In genomic region chr22:44023404-44024287, GRCh38 we compare ENCODE assay signal across 8 cellular contexts. TPM values are rescaled to one million over a fixed set of nuclear protein-coding genes. Genes with fewer than 3 reads are reported as not detected.
DNase-seq lines count a peak whose midpoint lies in the region; ATAC-seq and TF ChIP-seq lines count a peak whose summit lies in the region.

No MANE protein-coding gene starts in this region.

- no peak overlapping the region for H3K4me3 ChIP-seq in CD8-positive, alpha-beta memory T cell (ENCODE audit: low read length)
- H3K4me3 ChIP-seq in HFF-Myc (replicated peaks; ENCODE audit: low read depth, low read length) (peak overlapping the region; percentile 77), mesodermal cell (ENCODE audit: extremely low read depth, insufficient read depth, low read length, poor library complexity, severe bottlenecking) (peak overlapping the region; percentile 44), thoracic aorta (peak overlapping the region; percentile 79)

- TF ChIP-seq CTCF in HFF-Myc (IDR thresholded peaks at IDR 0.05; ENCODE audit: low read depth, low read length, missing control alignments) (no peak), thoracic aorta (IDR thresholded peaks at IDR 0.05) (no peak)

- H3K9me3 ChIP-seq in CD8-positive, alpha-beta memory T cell (ENCODE audit: low read length) = no peaks in the 10 kb centered on the region
- H3K9me3 ChIP-seq in mesodermal cell (ENCODE audit: control insufficient read depth, low read length) (no peaks in the 10 kb centered on the region), thoracic aorta (no peaks in the 10 kb centered on the region)

- WGBS in mesodermal cell (ENCODE audit: insufficient coverage in 2 of 2), 2 experiments = 11 to 14% methylated on average over 33 to 41 of the region's 54 CpGs

- H3K4me1 Mint-ChIP-seq in CD8-positive, alpha-beta memory T cell = peaks cover 29 to 45% (median 32%) of the 10 kb centered on the region in 3 donors
- H3K4me1 Mint-ChIP-seq in effector memory CD8-positive, alpha-beta T cell (ENCODE audit: low read depth in 2 of 2) = peaks cover 30 to 35% of the 10 kb centered on the region in 2 donors

- H3K36me3 ChIP-seq in CD8-positive, alpha-beta memory T cell (ENCODE audit: insufficient read depth, low read length) = no peaks in the 10 kb centered on the region
- no peaks in the 10 kb centered on the region for H3K36me3 ChIP-seq in mesodermal cell (ENCODE audit: control insufficient read depth, insufficient read depth, low read length)
- no peaks in the 10 kb centered on the region for H3K36me3 ChIP-seq in thoracic aorta

- POLR2A ChIA-PET in CD8-positive, alpha-beta memory T cell (lab: Charles Lee) = no interaction called here

- peak overlapping the region in 6 of 8 donors; percentile 10 to 86 (median 66) for H3K27ac Mint-ChIP-seq in CD8-positive, alpha-beta memory T cell
- peak overlapping the region; percentile 89 to 91 for H3K27ac Mint-ChIP-seq in effector memory CD8-positive, alpha-beta T cell

- ATAC-seq in effector memory CD8-positive, alpha-beta T cell (replicated peaks) = peak; percentile 25
- ATAC-seq in thoracic aorta (ENCODE audit: insufficient number of reproducible peaks, low FRiP score, low read depth) = no peak

- H3K27ac ChIP-seq in CD8-positive, alpha-beta memory T cell (ENCODE audit: low read depth, low read length) = peak overlapping the region; percentile 51
- H3K27ac ChIP-seq in mesodermal cell (ENCODE audit: low read depth, low read length, severe bottlenecking) (peak overlapping the region; percentile 16), thoracic aorta (no peak overlapping the region)

- CTCF ChIA-PET in CD8-positive, alpha-beta memory T cell (lab: Charles Lee) = no interaction called here

- H3K27me3 ChIP-seq in CD8-positive, alpha-beta memory T cell (ENCODE audit: insufficient read depth, low read length, poor library complexity, severe bottlenecking) = no peaks in the 10 kb centered on the region
- H3K27me3 ChIP-seq in thoracic aorta (replicated peaks; ENCODE audit: insufficient read depth) = no peaks in the 10 kb centered on the region

- H3K4me1 ChIP-seq in CD8-positive, alpha-beta memory T cell (ENCODE audit: insufficient read depth, low read length) = peaks cover 17% of the 10 kb centered on the region
- H3K4me1 ChIP-seq in mesodermal cell (ENCODE audit: control insufficient read depth, insufficient read depth, low read length, poor library complexity, severe bottlenecking) (peaks cover 7% of the 10 kb centered on the region), thoracic aorta (ENCODE audit: control insufficient read depth in 1 of 2, low read depth in 2 of 2) (no peaks in the 10 kb centered on the region)

- peak in 2 of 5 donors; percentile 7 to 9 for DNase-seq in CD8-positive, alpha-beta memory T cell
- DNase-seq in HFF-Myc (ENCODE audit: extremely low read depth, low read depth) (no peak), UCSD-AML1 (lab: John Stamatoyannopoulos, UW; ENCODE audit: unreplicated experiment) (peak; percentile 79), thoracic aorta (ENCODE audit: low spot score) (no peak), SK-N-DZ (ENCODE audit: low spot score) (no peak), NCI-H1092 (lab: John Stamatoyannopoulos, UW) (no peak)
- DNase-seq in effector memory CD8-positive, alpha-beta T cell = peak; percentile 16 to 27 (median 23)

- no peaks in the 10 kb centered on the region for H3K9me3 Mint-ChIP-seq in CD8-positive, alpha-beta memory T cell
- H3K9me3 Mint-ChIP-seq in effector memory CD8-positive, alpha-beta T cell = no peaks in the 10 kb centered on the region

- H3K36me3 Mint-ChIP-seq in CD8-positive, alpha-beta memory T cell = peaks cover 0 to 1% (median 0%) of the 10 kb centered on the region in 3 donors
- peaks cover 13% of the 10 kb centered on the region for H3K36me3 Mint-ChIP-seq in effector memory CD8-positive, alpha-beta T cell (ENCODE audit: insufficient read depth)

- H3K27me3 Mint-ChIP-seq in CD8-positive, alpha-beta memory T cell = no peaks in the 10 kb centered on the region
- H3K27me3 Mint-ChIP-seq in effector memory CD8-positive, alpha-beta T cell = no peaks in the 10 kb centered on the region

- H3K4me3 Mint-ChIP-seq in CD8-positive, alpha-beta memory T cell = peak overlapping the region; percentile 72 to 92 (median 81)
- H3K4me3 Mint-ChIP-seq in effector memory CD8-positive, alpha-beta T cell = peak overlapping the region; percentile 82 to 83

RNA-seq across cellular contexts. Expression of gene PARVB, which starts 0.5 kb away (rescaled TPM):
- total RNA-seq in CD8-positive, alpha-beta memory T cell = 10 to 100 TPM; 82.1 to 84.3 TPM
- 6.2 TPM for polyA plus RNA-seq in CD8-positive, alpha-beta memory T cell
- polyA plus RNA-seq in mesodermal cell (2013, experiment 1 of 2) = 28.9 TPM
- polyA plus RNA-seq in mesodermal cell (2013, experiment 2 of 2) = 25.8 TPM
- total RNA-seq in thoracic aorta = 10 to 100 TPM; 15.3 to 17.2 TPM
- 0.10 TPM in 2 replicates for polyA plus RNA-seq in SK-N-DZ (2014; cell fraction: cytosol; rRNA removed)
- 1.1 TPM in 1 of 2 replicates, not detected in the other for polyA plus RNA-seq in SK-N-DZ (2014; cell fraction: nucleus; rRNA removed)

Comparison
In these comparisons a context has a peak if more than half of its experiments do, and no peak if none do; other contexts are left out.
1. DNase-seq: peak in UCSD-AML1 (single experiment) and effector memory CD8-positive, alpha-beta T cell (3 of 3); none in HFF-Myc (single experiment), thoracic aorta (single experiment), SK-N-DZ (single experiment) and NCI-H1092 (single experiment).
2. H3K27ac ChIP-seq: peak in CD8-positive, alpha-beta memory T cell (single experiment) and mesodermal cell (single experiment); none in thoracic aorta (0 of 2).
3. RNA of gene PARVB, which starts 0.5 kb away (total RNA-seq): 82.1 to 84.3 TPM in CD8-positive, alpha-beta memory T cell; 15.3 to 17.2 TPM in thoracic aorta; every median in the first group is over 4 times any median in the second.